ENCODE assay signal across 31 cellular contexts in the genomic region with DNA sequence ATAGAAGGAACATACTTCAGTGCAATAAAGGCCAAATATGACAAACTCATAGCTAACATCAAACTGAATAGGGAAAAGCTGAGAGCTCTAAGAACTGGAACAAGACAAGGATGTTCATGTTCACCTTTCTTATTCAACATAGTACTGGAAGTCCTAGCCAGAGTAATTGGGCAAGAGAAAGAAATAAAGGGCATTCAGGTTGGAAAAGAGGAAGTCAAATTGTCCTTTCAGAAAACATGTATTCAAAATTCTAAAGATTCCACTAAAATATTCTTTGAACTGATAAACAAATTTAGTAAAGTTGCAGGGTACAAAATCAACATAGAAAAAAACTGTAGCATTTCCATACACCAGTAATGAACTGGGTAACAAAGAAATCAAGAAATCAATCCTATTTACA.
"Had no signal": no experiment of that assay in that cellular context is flagged by ENCODE, and none has a peak within 500 bp of the region (broad histone marks: within the 10 kb centered on the region; RNA-seq: fewer than 3 reads in every experiment).

No MANE protein-coding gene starts in this region.

- H3K4me1 Mint-ChIP-seq: activated B cell treated with CpG ODN at 0.5 μM for 24 hours; activated T-helper 17 cell treated with anti-CD3 and anti-CD28 coated beads, Interleukin-2, amount 50 U/mL, for 72 hours had no signal

- ATAC-seq: activated CD4-positive, CD25-positive, alpha-beta regulatory T cell treated with anti-CD3 and anti-CD28 coated beads, Interleukin-2, amount 50 U/mL, for 24 hours; activated CD8-positive, alpha-beta T cell treated with anti-CD3 and anti-CD28 coated beads for 36 hours; activated T-cell treated with anti-CD3 and anti-CD28 coated beads, Interleukin-2, amount 50 U/mL, for 4 hours; activated T-helper 17 cell treated with anti-CD3 and anti-CD28 coated beads, Interleukin-2, amount 50 U/mL, for 72 hours; body of pancreas; effector memory CD8-positive, alpha-beta T cell; foreskin keratinocyte; gastrocnemius medialis; heart left ventricle had no signal

- H3K4me3 Mint-ChIP-seq: activated B cell treated with CpG ODN at 0.5 μM for 24 hours; activated CD8-positive, alpha-beta T cell treated with anti-CD3 and anti-CD28 coated beads for 36 hours; activated naive CD8-positive, alpha-beta T cell; activated T-cell treated with anti-CD3 and anti-CD28 coated beads, Interleukin-2, amount 50 U/mL, for 4 hours; activated T-helper 17 cell treated with anti-CD3 and anti-CD28 coated beads, Interleukin-2, amount 50 U/mL, for 72 hours; effector memory CD8-positive, alpha-beta T cell had no signal

- DNase-seq: activated B cell treated with CpG ODN at 0.5 μM for 24 hours; activated CD4-positive, alpha-beta T cell treated with anti-CD3 and anti-CD28 coated beads for 48 hours; activated CD4-positive, alpha-beta T cell treated with anti-CD3 and anti-CD28 coated beads, Interleukin-2, amount 50 U/mL, for 1 hour; activated CD4-positive, alpha-beta T cell treated with anti-CD3 and anti-CD28 coated beads, Interleukin-2, amount 50 U/mL, for 48 hours; activated CD8-positive, alpha-beta memory T cell treated with anti-CD3 and anti-CD28 coated beads for 24 hours; activated CD8-positive, alpha-beta T cell treated with anti-CD3 and anti-CD28 coated beads for 36 hours; activated effector memory CD4-positive, alpha-beta T cell treated with Interleukin-2 at 50 U/mL for 16 hours; activated gamma-delta T cell treated with Interleukin-2 at 50 U/mL for 16 hours; activated naive CD4-positive, alpha-beta T cell treated with anti-CD3 and anti-CD28 coated beads, Interleukin-2, amount 50 U/mL, for 16 hours; activated naive CD4-positive, alpha-beta T cell treated with Interleukin-2 at 50 U/mL for 16 hours; activated T-cell treated with anti-CD3 and anti-CD28 coated beads, Interleukin-2, amount 50 U/mL, for 4 hours; adrenal gland; amygdala; aorta; body of pancreas; caudate nucleus; cortex of kidney; dermis blood vessel endothelial cell; effector CD4-positive, alpha-beta T cell; effector memory CD8-positive, alpha-beta T cell; erythroblast; foreskin keratinocyte; gastrocnemius medialis; glutamatergic neuron; heart left ventricle; hypothalamus; T1000; WERI-Rb-1 had no signal

- H3K9me3 Mint-ChIP-seq: activated CD8-positive, alpha-beta T cell treated with anti-CD3 and anti-CD28 coated beads for 36 hours; activated T-helper 17 cell treated with anti-CD3 and anti-CD28 coated beads, Interleukin-2, amount 50 U/mL, for 72 hours; effector memory CD8-positive, alpha-beta T cell had no signal

- H3K27me3 Mint-ChIP-seq: activated B cell treated with CpG ODN at 0.5 μM for 24 hours; activated CD8-positive, alpha-beta T cell treated with anti-CD3 and anti-CD28 coated beads for 36 hours had no signal

- H3K27ac Mint-ChIP-seq: activated B cell treated with CpG ODN at 0.5 μM for 24 hours; activated CD8-positive, alpha-beta T cell treated with anti-CD3 and anti-CD28 coated beads for 36 hours; activated naive CD8-positive, alpha-beta T cell; activated T-helper 17 cell treated with anti-CD3 and anti-CD28 coated beads, Interleukin-2, amount 50 U/mL, for 72 hours; effector memory CD8-positive, alpha-beta T cell had no signal
